In the genomic region with DNA sequence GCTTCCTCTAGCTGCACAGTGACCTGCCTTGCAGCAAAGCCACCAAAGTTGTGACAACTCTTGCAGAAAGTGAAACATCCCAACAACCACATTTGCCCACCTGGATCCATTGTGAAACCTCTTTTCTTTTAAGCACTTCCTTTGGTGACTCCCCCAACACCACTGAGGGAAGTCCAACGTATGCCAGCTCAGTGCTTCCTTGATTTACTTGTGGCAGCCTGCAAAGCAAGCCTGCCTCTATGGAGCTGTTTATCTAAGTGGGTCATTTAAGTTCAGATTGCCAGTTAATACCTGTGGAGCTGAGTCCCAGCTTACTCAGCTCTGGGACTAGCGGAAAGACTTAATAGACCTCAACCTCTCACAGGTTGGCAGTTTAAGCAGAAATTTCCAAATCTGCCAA, we compare ENCODE assay signal across 12 cellular contexts.
"Had no signal": no experiment of that assay in that cellular context is flagged by ENCODE, and none has a peak within 500 bp of the region (broad histone marks: within the 10 kb centered on the region; RNA-seq: fewer than 3 reads in every experiment).

No MANE protein-coding gene starts in this region.

- H3K36me3 ChIP-seq: ascending aorta, pancreas, thoracic aorta had no signal

- H3K4me3 Mint-ChIP-seq: activated CD4-positive, alpha-beta memory T cell treated with anti-CD3 and anti-CD28 coated beads, Interleukin-2, amount 10 ng/mL, durations not matched to agents 7 days and 5 days; activated CD4-positive, alpha-beta T cell treated with anti-CD3 and anti-CD28 coated beads for 36 hours; activated naive CD8-positive, alpha-beta T cell treated with anti-CD3 and anti-CD28 coated beads, Interleukin-2, amount 50 U/mL, for 24 hours; stimulated activated naive CD8-positive, alpha-beta T cell treated with anti-CD3 and anti-CD28 coated beads, Interleukin-15, Interleukin-2, amounts not matched to agents 100 ng/mL and 50 ng/mL, for 24 hours had no signal

- H3K9me3 ChIP-seq: ascending aorta, pancreas, thoracic aorta had no signal

- H3K27ac ChIP-seq: ascending aorta, pancreas, thoracic aorta had no signal

- H3K4me1 Mint-ChIP-seq: activated CD4-positive, alpha-beta T cell treated with anti-CD3 and anti-CD28 coated beads for 36 hours; activated naive CD8-positive, alpha-beta T cell treated with anti-CD3 and anti-CD28 coated beads, Interleukin-2, amount 50 U/mL, for 24 hours had no signal

- H3K4me1 ChIP-seq: ascending aorta, pancreas had no signal

- H3K27me3 ChIP-seq: ascending aorta, pancreas had no signal

- H3K4me3 ChIP-seq: ascending aorta, pancreas, thoracic aorta had no signal

- H3K27ac Mint-ChIP-seq: activated CD4-positive, alpha-beta memory T cell treated with anti-CD3 and anti-CD28 coated beads, Interleukin-2, amount 10 ng/mL, durations not matched to agents 7 days and 5 days; activated CD4-positive, alpha-beta T cell treated with anti-CD3 and anti-CD28 coated beads for 36 hours; activated naive CD8-positive, alpha-beta T cell treated with anti-CD3 and anti-CD28 coated beads, Interleukin-2, amount 50 U/mL, for 24 hours; stimulated activated naive CD8-positive, alpha-beta T cell treated with anti-CD3 and anti-CD28 coated beads, Interleukin-15, Interleukin-2, amounts not matched to agents 100 ng/mL and 50 ng/mL, for 24 hours had no signal

- DNase-seq: activated CD4-positive, alpha-beta memory T cell treated with anti-CD3 and anti-CD28 coated beads, Interleukin-2, amount 10 ng/mL, durations not matched to agents 7 days and 5 days; activated CD4-positive, alpha-beta T cell treated with anti-CD3 and anti-CD28 coated beads for 36 hours; activated CD8-positive, alpha-beta memory T cell treated with anti-CD3 and anti-CD28 coated beads, Interleukin-2, amount 50 U/mL, for 4 hours; activated naive CD4-positive, alpha-beta T cell; activated naive CD8-positive, alpha-beta T cell treated with anti-CD3 and anti-CD28 coated beads, Interleukin-2, amount 50 U/mL, for 24 hours; kidney; pancreas; stimulated activated CD4-positive, alpha-beta T cell treated with anti-CD3 and anti-CD28 coated beads, Interleukin-15, amount 100 ng/mL, for 24 hours; stimulated activated CD4-positive, alpha-beta T cell treated with anti-CD3 and anti-CD28 coated beads, Interleukin-4, amount 100 ng/mL, for 24 hours had no signal

- H3K9me3 Mint-ChIP-seq: activated CD4-positive, alpha-beta memory T cell treated with anti-CD3 and anti-CD28 coated beads, Interleukin-2, amount 10 ng/mL, durations not matched to agents 7 days and 5 days; activated naive CD8-positive, alpha-beta T cell treated with anti-CD3 and anti-CD28 coated beads, Interleukin-2, amount 50 U/mL, for 24 hours; stimulated activated naive CD8-positive, alpha-beta T cell treated with anti-CD3 and anti-CD28 coated beads, Interleukin-15, Interleukin-2, amounts not matched to agents 100 ng/mL and 50 ng/mL, for 24 hours had no signal

- H3K27me3 Mint-ChIP-seq: activated CD4-positive, alpha-beta memory T cell treated with anti-CD3 and anti-CD28 coated beads, Interleukin-2, amount 10 ng/mL, durations not matched to agents 7 days and 5 days; activated CD4-positive, alpha-beta T cell treated with anti-CD3 and anti-CD28 coated beads for 36 hours; stimulated activated naive CD8-positive, alpha-beta T cell treated with anti-CD3 and anti-CD28 coated beads, Interleukin-15, Interleukin-2, amounts not matched to agents 100 ng/mL and 50 ng/mL, for 24 hours had no signal
